ENCODE assay signal across 30 cellular contexts in the genomic region with DNA sequence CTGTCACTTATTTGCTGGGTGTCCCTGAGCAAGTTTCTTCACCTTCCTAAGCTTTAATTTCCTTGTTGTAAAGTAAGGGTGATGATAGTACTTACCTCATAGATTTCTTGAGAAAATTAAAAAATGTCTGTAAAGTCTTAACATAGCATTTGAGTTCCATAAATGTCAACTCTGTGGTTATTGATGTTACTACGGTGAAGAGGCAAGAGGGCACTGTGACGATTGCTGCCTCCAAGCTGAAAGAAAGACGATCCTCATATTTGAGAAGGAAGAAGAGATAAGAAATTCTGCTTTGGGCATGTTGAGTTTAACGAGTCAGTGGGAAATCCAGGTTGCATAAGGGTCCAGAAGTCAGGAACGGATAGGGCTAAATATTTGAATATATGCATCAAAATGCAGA.
"Had no signal": no experiment of that assay in that cellular context is flagged by ENCODE, and none has a peak within 500 bp of the region (broad histone marks: within the 10 kb centered on the region; RNA-seq: fewer than 3 reads in every experiment).

No MANE protein-coding gene starts in this region.

- H3K9me3 Mint-ChIP-seq: activated naive CD4-positive, alpha-beta T cell treated with anti-CD3 and anti-CD28 coated beads, Interleukin-2, amount 50 U/mL, for 72 hours; effector memory CD8-positive, alpha-beta T cell; immature natural killer cell; naive B cell; nephron progenitor cell; stimulated activated memory B cell treated with anti-CD40 and anti-IgM and Interleukin-4, amounts not matched to agents 10 μg/mL and 1 μg/mL and 100 μg/mL, for 72 hours had no signal

- DNase-seq: activated CD4-positive, alpha-beta T cell treated with anti-CD3 and anti-CD28 coated beads for 36 hours; activated CD4-positive, alpha-beta T cell treated with anti-CD3 and anti-CD28 coated beads, Interleukin-2, amount 50 U/mL, for 4 hours; activated CD4-positive, CD25-positive, alpha-beta regulatory T cell; activated naive CD4-positive, alpha-beta T cell; activated T-cell treated with anti-CD3 and anti-CD28 coated beads for 4 hours; activated T-cell treated with anti-CD3 and anti-CD28 coated beads, Interleukin-2, amount 50 U/mL, for 72 hours; adrenal gland; aorta; body of pancreas; dorsolateral prefrontal cortex; effector memory CD8-positive, alpha-beta T cell; head of caudate nucleus; hypothalamus; immature natural killer cell; naive B cell; nephron progenitor cell; ovary; psoas muscle; sigmoid colon; stimulated activated CD4-positive, alpha-beta T cell treated with anti-CD3 and anti-CD28 coated beads, Interleukin-1b, Interleukin-23, amount 100 ng/mL, for 48 hours; stimulated activated CD4-positive, alpha-beta T cell treated with anti-CD3 and anti-CD28 coated beads, Interleukin-4, amount 100 ng/mL, for 4 hours; stimulated activated CD8-positive, alpha-beta memory T cell treated with anti-CD3 and anti-CD28 coated beads, Interleukin-4, amount 100 ng/mL, for 48 hours had no signal

- ATAC-seq: activated CD4-positive, alpha-beta T cell treated with anti-CD3 and anti-CD28 coated beads for 36 hours; activated T-cell treated with anti-CD3 and anti-CD28 coated beads, Interleukin-2, amount 50 U/mL, for 72 hours; body of pancreas; effector memory CD8-positive, alpha-beta T cell; psoas muscle; stimulated activated memory B cell treated with anti-CD40 and anti-IgM and Interleukin-4, amounts not matched to agents 10 μg/mL and 1 μg/mL and 100 μg/mL, for 72 hours had no signal

- H3K27me3 ChIP-seq: adrenal gland, body of pancreas, cardiac muscle cell, dorsolateral prefrontal cortex, ovary, sigmoid colon, suprapubic skin, tibial nerve had no signal

- H3K36me3 Mint-ChIP-seq: activated naive CD4-positive, alpha-beta T cell treated with anti-CD3 and anti-CD28 coated beads, Interleukin-2, amount 50 U/mL, for 72 hours; immature natural killer cell; naive B cell; stimulated activated memory B cell treated with anti-CD40 and anti-IgM and Interleukin-4, amounts not matched to agents 10 μg/mL and 1 μg/mL and 100 μg/mL, for 72 hours had no signal

- H3K4me3 Mint-ChIP-seq: activated CD4-positive, alpha-beta T cell treated with anti-CD3 and anti-CD28 coated beads for 36 hours; activated T-cell treated with anti-CD3 and anti-CD28 coated beads, Interleukin-2, amount 50 U/mL, for 72 hours; effector memory CD8-positive, alpha-beta T cell; immature natural killer cell; naive B cell; nephron progenitor cell; stimulated activated memory B cell treated with anti-CD40 and anti-IgM and Interleukin-4, amounts not matched to agents 10 μg/mL and 1 μg/mL and 100 μg/mL, for 72 hours had no signal

- H3K4me1 Mint-ChIP-seq: immature natural killer cell, nephron progenitor cell had no signal

- H3K4me3 ChIP-seq: adrenal gland, body of pancreas, cardiac muscle cell, coronary artery, dorsolateral prefrontal cortex, lung, ovary, psoas muscle, sigmoid colon, smooth muscle cell, suprapubic skin, tibial nerve had no signal

- H3K27ac Mint-ChIP-seq: activated CD4-positive, alpha-beta T cell treated with anti-CD3 and anti-CD28 coated beads for 36 hours; activated naive CD4-positive, alpha-beta T cell treated with anti-CD3 and anti-CD28 coated beads, Interleukin-2, amount 50 U/mL, for 72 hours; activated T-cell treated with anti-CD3 and anti-CD28 coated beads, Interleukin-2, amount 50 U/mL, for 72 hours; effector memory CD8-positive, alpha-beta T cell; immature natural killer cell; naive B cell; nephron progenitor cell; stimulated activated memory B cell treated with anti-CD40 and anti-IgM and Interleukin-4, amounts not matched to agents 10 μg/mL and 1 μg/mL and 100 μg/mL, for 72 hours had no signal

- H3K27ac ChIP-seq: adrenal gland, cardiac muscle cell, coronary artery, dorsolateral prefrontal cortex, ovary, psoas muscle, sigmoid colon, suprapubic skin, tibial nerve had no signal

- H3K36me3 ChIP-seq: adrenal gland, cardiac muscle cell, ovary, sigmoid colon, suprapubic skin, tibial nerve had no signal

- H3K4me1 ChIP-seq: adrenal gland, psoas muscle, sigmoid colon, tibial nerve had no signal

- H3K9me3 ChIP-seq: adrenal gland, body of pancreas, ovary, psoas muscle, sigmoid colon, suprapubic skin, tibial nerve had no signal

- H3K27me3 Mint-ChIP-seq: activated CD4-positive, alpha-beta T cell treated with anti-CD3 and anti-CD28 coated beads for 36 hours; effector memory CD8-positive, alpha-beta T cell; naive B cell; stimulated activated memory B cell treated with anti-CD40 and anti-IgM and Interleukin-4, amounts not matched to agents 10 μg/mL and 1 μg/mL and 100 μg/mL, for 72 hours had no signal
